In the genomic region with DNA sequence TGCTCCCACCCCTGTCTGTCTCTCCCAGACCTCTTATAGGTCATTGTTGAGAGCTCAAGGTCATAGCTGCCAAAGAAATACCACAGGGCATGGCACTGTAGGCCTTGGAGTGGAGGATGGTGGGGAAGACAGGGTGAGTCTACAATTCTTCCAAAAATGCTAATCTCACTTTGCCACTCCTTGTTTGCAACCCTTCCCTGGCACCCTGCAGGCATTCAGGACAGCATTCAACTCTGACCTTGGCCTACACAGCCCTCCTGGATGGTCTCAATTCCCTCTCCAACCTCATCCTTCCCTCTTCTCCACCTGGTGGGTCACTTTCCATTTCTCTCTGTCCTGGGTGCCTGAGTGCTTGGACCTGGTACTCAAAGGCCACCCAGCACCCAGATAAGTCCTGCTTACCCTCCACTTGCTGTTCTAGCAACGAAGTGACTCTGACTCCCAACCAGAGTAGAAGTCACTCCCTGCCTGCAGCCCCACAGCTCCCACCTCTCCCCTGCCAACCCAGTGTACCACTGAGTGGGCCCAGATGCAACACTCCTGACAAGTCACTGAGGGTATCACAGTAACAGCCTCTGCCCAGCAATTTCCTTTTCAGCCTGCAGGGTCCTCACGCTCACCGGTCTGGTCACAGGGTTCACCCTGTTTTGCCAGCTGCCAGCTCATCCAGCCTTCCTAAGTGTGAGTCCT, we compare ENCODE assay signal across 29 cellular contexts. TPM values are rescaled to one million over a fixed set of nuclear protein-coding genes. Genes with fewer than 3 reads are reported as not detected.
DNase-seq lines count a peak whose midpoint lies in the region; ATAC-seq, FAIRE-seq and TF ChIP-seq lines count a peak whose summit lies in the region.
"Had no signal": no experiment of that assay in that cellular context is flagged by ENCODE, and none has a peak within 500 bp of the region (broad histone marks: within the 10 kb centered on the region; RNA-seq: fewer than 3 reads in every experiment).

No MANE protein-coding gene starts in this region.

- H3K27ac ChIP-seq in astrocyte (ENCODE audit: low read depth, low read length): no peak overlapping the region
- no peak overlapping the region for H3K27ac ChIP-seq in mesenchymal stem cell (ENCODE audit: low read length, poor library complexity, severe bottlenecking)
- H3K27ac ChIP-seq in upper lobe of left lung: peak overlapping the region; percentile 71 to 80 (median 78)
- H3K27ac ChIP-seq: HL-60, tibial nerve had no signal

- H4K20me1 ChIP-seq in astrocyte (ENCODE audit: insufficient read depth, low read length): no peaks in the 10 kb centered on the region

- H4K91ac ChIP-seq in mesenchymal stem cell (ENCODE audit: low read length): peak overlapping the region; percentile 72

- no peak for DNase-seq in HFFc6
- DNase-seq in astrocyte (ENCODE audit: low read depth): no peak
- DNase-seq in mesenchymal stem cell: no peak
- no peak for DNase-seq in upper lobe of left lung
- no peak for DNase-seq in RPMI8226
- no peak for DNase-seq in iPS-NIHi7 (ENCODE audit: extremely low spot score)
- DNase-seq in glomerular visceral epithelial cell (ENCODE audit: extremely low spot score): no peak
- DNase-seq: activated CD4-positive, alpha-beta T cell treated with anti-CD3 and anti-CD28 coated beads, Interleukin-2, amount 10 ng/mL, durations not matched to agents 24 days and 14 days; activated naive CD8-positive, alpha-beta T cell treated with anti-CD3 and anti-CD28 coated beads, Interleukin-2, amount 50 U/mL, for 24 hours; CD8-positive, alpha-beta T cell; DMS79 treated with DMSO at 0.1 percent for 48 hours; foreskin fibroblast; kidney; mesendoderm; naive thymus-derived CD8-positive, alpha-beta T cell; NCI-H748 treated with DMSO at 0.1 percent for 48 hours; stimulated activated CD4-positive, alpha-beta T cell treated with anti-CD3 and anti-CD28 coated beads, Interleukin-1b, Interleukin-23, amount 100 ng/mL, for 48 hours; stimulated activated naive CD4-positive, alpha-beta T cell; T-cell had no signal

- H2AK5ac ChIP-seq in mesenchymal stem cell (ENCODE audit: low read length, severe bottlenecking): peak overlapping the region; percentile 97

- H3K79me1 ChIP-seq in mesenchymal stem cell (replicated peaks; ENCODE audit: low read length, poor library complexity, severe bottlenecking): no peaks in the 10 kb centered on the region

- H3K9me3 ChIP-seq in astrocyte (ENCODE audit: insufficient read depth, low read depth, low read length): no peaks in the 10 kb centered on the region
- no peaks in the 10 kb centered on the region for H3K9me3 ChIP-seq in mesenchymal stem cell (ENCODE audit: control insufficient read depth, low read length)
- no peaks in the 10 kb centered on the region for H3K9me3 ChIP-seq in upper lobe of left lung
- H3K9me3 ChIP-seq: breast epithelium, tibial nerve had no signal

- no peaks in the 10 kb centered on the region; the same call in 1 of the 2 replicates for H3K36me3 Mint-ChIP-seq in HFFc6 (ENCODE audit: low read depth)
- no peaks in the 10 kb centered on the region for H3K36me3 Mint-ChIP-seq in astrocyte (ENCODE audit: low read depth, unreplicated experiment)
- H3K36me3 Mint-ChIP-seq: CD8-positive, alpha-beta T cell; IgD-negative memory B cell; naive thymus-derived CD8-positive, alpha-beta T cell; T-cell had no signal

- H3K4me2 ChIP-seq in astrocyte (ENCODE audit: low read length) (no peak overlapping the region), mesenchymal stem cell (ENCODE audit: low read length, poor library complexity, severe bottlenecking) (no peak overlapping the region)

- no peak for TF ChIP-seq POLR2A in upper lobe of left lung (IDR thresholded peaks at IDR 0.05)

- H3K9me3 Mint-ChIP-seq in HFFc6 (no peaks in the 10 kb centered on the region), astrocyte (ENCODE audit: unreplicated experiment) (peaks cover 2% of the 10 kb centered on the region)
- H3K9me3 Mint-ChIP-seq: activated CD4-positive, alpha-beta T cell treated with anti-CD3 and anti-CD28 coated beads, Interleukin-2, amount 10 ng/mL, durations not matched to agents 24 days and 14 days; activated naive CD8-positive, alpha-beta T cell treated with anti-CD3 and anti-CD28 coated beads, Interleukin-2, amount 50 U/mL, for 24 hours; activated T-helper 17 cell treated with anti-CD3 and anti-CD28 coated beads, Interleukin-2, amount 50 U/mL, for 72 hours; CD8-positive, alpha-beta T cell; dendritic cell treated with granulocyte-macrophage colony-stimulating factor and Interleukin-4, amounts not matched to agents 40 ng/mL and 50 ng/mL, for 4 days; IgD-negative memory B cell; naive thymus-derived CD8-positive, alpha-beta T cell; T-cell had no signal

- FAIRE-seq in astrocyte (lab: Jason Lieb, UNC): no peak
- FAIRE-seq: endothelial cell of umbilical vein, kidney, TTC549 had no signal

- H3K27ac Mint-ChIP-seq in HFFc6 (no peak overlapping the region), astrocyte (ENCODE audit: unreplicated experiment) (peak overlapping the region; percentile 82)
- H3K27ac Mint-ChIP-seq: activated CD4-positive, alpha-beta T cell treated with anti-CD3 and anti-CD28 coated beads, Interleukin-2, amount 10 ng/mL, durations not matched to agents 24 days and 14 days; activated naive CD8-positive, alpha-beta T cell treated with anti-CD3 and anti-CD28 coated beads, Interleukin-2, amount 50 U/mL, for 24 hours; activated T-helper 17 cell treated with anti-CD3 and anti-CD28 coated beads, Interleukin-2, amount 50 U/mL, for 72 hours; CD8-positive, alpha-beta T cell; dendritic cell treated with granulocyte-macrophage colony-stimulating factor and Interleukin-4, amounts not matched to agents 40 ng/mL and 50 ng/mL, for 4 days; IgD-negative memory B cell; progenitor cell of endocrine pancreas; T-cell had no signal

- peak overlapping the region in 1 of 2 experiments; percentile 38 for H3K14ac ChIP-seq in mesenchymal stem cell (ENCODE audit: low read length in 2 of 2)

- H2BK120ac ChIP-seq in mesenchymal stem cell (ENCODE audit: low read depth, low read length): no peak overlapping the region

- TF ChIP-seq CTCF in HFFc6 (IDR thresholded peaks at IDR 0.05) (peak; percentile 25), astrocyte (IDR thresholded peaks at IDR 0.05; ENCODE audit: insufficient read depth, low read depth, low read length) (no peak), upper lobe of left lung (IDR thresholded peaks at IDR 0.05) (no peak)

- H3K4me1 Mint-ChIP-seq in HFFc6 (ENCODE audit: low read depth): peaks cover 79% of the 10 kb centered on the region
- H3K4me1 Mint-ChIP-seq in astrocyte (ENCODE audit: low read depth, unreplicated experiment): peaks cover 54% of the 10 kb centered on the region
- H3K4me1 Mint-ChIP-seq: activated CD4-positive, alpha-beta T cell treated with anti-CD3 and anti-CD28 coated beads, Interleukin-2, amount 10 ng/mL, durations not matched to agents 24 days and 14 days; activated naive CD8-positive, alpha-beta T cell treated with anti-CD3 and anti-CD28 coated beads, Interleukin-2, amount 50 U/mL, for 24 hours; activated T-helper 17 cell treated with anti-CD3 and anti-CD28 coated beads, Interleukin-2, amount 50 U/mL, for 72 hours; naive thymus-derived CD8-positive, alpha-beta T cell; T-cell had no signal

- H3K23ac ChIP-seq in mesenchymal stem cell (ENCODE audit: low read length in 2 of 2): no peak overlapping the region

- H2BK5ac ChIP-seq in mesenchymal stem cell (ENCODE audit: low read depth, low read length, poor library complexity, severe bottlenecking): no peak overlapping the region

- H3K36me3 ChIP-seq in astrocyte (ENCODE audit: insufficient read depth, low read length) (no peaks in the 10 kb centered on the region), mesenchymal stem cell (ENCODE audit: control insufficient read depth in 1 of 2, insufficient read depth in 2 of 2, low read depth in 1 of 2, low read length in 2 of 2) (no peaks in the 10 kb centered on the region), upper lobe of left lung (no peaks in the 10 kb centered on the region)
- H3K36me3 ChIP-seq: breast epithelium, tibial nerve had no signal

- H2BK15ac ChIP-seq in mesenchymal stem cell (ENCODE audit: low read depth, poor library complexity, severe bottlenecking): peak overlapping the region; percentile 93

- no peaks in the 10 kb centered on the region for H3K27me3 ChIP-seq in astrocyte (ENCODE audit: insufficient read depth, low read length)
- H3K27me3 ChIP-seq in mesenchymal stem cell (ENCODE audit: control insufficient read depth in 1 of 2, insufficient read depth in 1 of 2, low read length in 2 of 2): no peaks in the 10 kb centered on the region
- H3K27me3 ChIP-seq in upper lobe of left lung: no peaks in the 10 kb centered on the region
- H3K27me3 ChIP-seq: breast epithelium, tibial nerve had no signal

- TF ChIP-seq EP300 in upper lobe of left lung (IDR thresholded peaks at IDR 0.05): no peak

- H3K79me2 ChIP-seq in astrocyte (ENCODE audit: insufficient read depth, low read length): no peaks in the 10 kb centered on the region

- H4K8ac ChIP-seq in mesenchymal stem cell (ENCODE audit: low read length): no peak overlapping the region

- 79% methylated on average over 3 of the region's 3 CpGs for WGBS in mesenchymal stem cell
- 75 to 83% methylated on average over 3 of the region's 3 CpGs for WGBS in upper lobe of left lung, 2 donors

- ATAC-seq in upper lobe of left lung (ENCODE audit: low FRiP score in 2 of 2): no peak
- ATAC-seq: activated naive CD8-positive, alpha-beta T cell treated with anti-CD3 and anti-CD28 coated beads, Interleukin-2, amount 50 U/mL, for 24 hours; activated T-helper 17 cell treated with anti-CD3 and anti-CD28 coated beads, Interleukin-2, amount 50 U/mL, for 72 hours; CD8-positive, alpha-beta T cell; naive thymus-derived CD8-positive, alpha-beta T cell had no signal

- H3K18ac ChIP-seq in mesenchymal stem cell (ENCODE audit: low read depth in 1 of 2, low read length in 2 of 2): peak overlapping the region in 1 of 2 experiments; percentile 38

- H3K4me3 ChIP-seq in astrocyte (ENCODE audit: insufficient read depth, low read depth, low read length) (no peak overlapping the region), mesenchymal stem cell (ENCODE audit: insufficient read depth in 1 of 2, low read depth in 1 of 2, low read length in 2 of 2) (no peak overlapping the region), upper lobe of left lung (no peak overlapping the region)
- H3K4me3 ChIP-seq: breast epithelium, tibial nerve had no signal

- no peak overlapping the region for H2AFZ ChIP-seq in astrocyte (ENCODE audit: low read depth, low read length)
- no peak overlapping the region for H2AFZ ChIP-seq in mesenchymal stem cell (ENCODE audit: low read depth, low read length)

- H3K4me1 ChIP-seq in astrocyte (ENCODE audit: insufficient read depth, low read length): peaks cover 29% of the 10 kb centered on the region
- peaks cover 49% of the 10 kb centered on the region for H3K4me1 ChIP-seq in mesenchymal stem cell (ENCODE audit: control insufficient read depth, insufficient read depth, low read depth, low read length)
- peaks cover 23 to 51% (median 40%) of the 10 kb centered on the region in 4 donors for H3K4me1 ChIP-seq in upper lobe of left lung

- peak overlapping the region in 1 of 2 experiments; percentile 57 for H2BK12ac ChIP-seq in mesenchymal stem cell (ENCODE audit: low read length in 2 of 2)

- no peak overlapping the region for H3K9ac ChIP-seq in astrocyte (ENCODE audit: low read length)
- no peak overlapping the region for H3K9ac ChIP-seq in mesenchymal stem cell (ENCODE audit: low read length)

- H3K4me3 Mint-ChIP-seq in HFFc6 (no peak overlapping the region), astrocyte (ENCODE audit: unreplicated experiment) (no peak overlapping the region)
- H3K4me3 Mint-ChIP-seq: activated CD4-positive, alpha-beta T cell treated with anti-CD3 and anti-CD28 coated beads, Interleukin-2, amount 10 ng/mL, durations not matched to agents 24 days and 14 days; activated naive CD8-positive, alpha-beta T cell treated with anti-CD3 and anti-CD28 coated beads, Interleukin-2, amount 50 U/mL, for 24 hours; activated T-helper 17 cell treated with anti-CD3 and anti-CD28 coated beads, Interleukin-2, amount 50 U/mL, for 72 hours; CD8-positive, alpha-beta T cell; dendritic cell treated with granulocyte-macrophage colony-stimulating factor and Interleukin-4, amounts not matched to agents 40 ng/mL and 50 ng/mL, for 4 days; IgD-negative memory B cell; naive thymus-derived CD8-positive, alpha-beta T cell; T-cell had no signal

- H3K27me3 Mint-ChIP-seq in HFFc6 (ENCODE audit: insufficient read depth) (no peaks in the 10 kb centered on the region; the same call in 1 of the 2 replicates), astrocyte (ENCODE audit: low read depth, unreplicated experiment) (no peaks in the 10 kb centered on the region)
- H3K27me3 Mint-ChIP-seq: activated CD4-positive, alpha-beta T cell treated with anti-CD3 and anti-CD28 coated beads, Interleukin-2, amount 10 ng/mL, durations not matched to agents 24 days and 14 days; activated naive CD8-positive, alpha-beta T cell treated with anti-CD3 and anti-CD28 coated beads, Interleukin-2, amount 50 U/mL, for 24 hours; activated T-helper 17 cell treated with anti-CD3 and anti-CD28 coated beads, Interleukin-2, amount 50 U/mL, for 72 hours; dendritic cell treated with granulocyte-macrophage colony-stimulating factor and Interleukin-4, amounts not matched to agents 40 ng/mL and 50 ng/mL, for 4 days; T-cell had no signal

- peak overlapping the region in 1 of 2 experiments; percentile 24 for H3K4ac ChIP-seq in mesenchymal stem cell (ENCODE audit: low read depth in 1 of 2, low read length in 2 of 2)

RNA-seq across cellular contexts. Expression of gene AMOTL2, which starts 36.6 kb away (rescaled TPM):
- 100 to 1,000 TPM; 244 to 311 (median 274) TPM for total RNA-seq in HFFc6 (2021; fragmentation: NEBNext Ultra II Directional; extraction: Animal tissue kit (Norgen Biotek cat#: 25700))
- total RNA-seq in astrocyte: 150 and 197 TPM in 2 replicates
- 16.1 TPM for polyA plus RNA-seq in mesenchymal stem cell (2013, experiment 1 of 2)
- polyA plus RNA-seq in mesenchymal stem cell (2013, experiment 2 of 2): 15.4 TPM
- 100 to 1,000 TPM in 5 of 6 donors, 10 to 100 TPM in 1; 73.3 to 179 (median 132) TPM for total RNA-seq in upper lobe of left lung
- total RNA-seq: activated CD4-positive, alpha-beta T cell treated with anti-CD3 and anti-CD28 coated beads, Interleukin-2, amount 10 ng/mL, durations not matched to agents 24 days and 14 days; activated T-helper 17 cell treated with anti-CD3 and anti-CD28 coated beads, Interleukin-2, amount 50 U/mL, for 72 hours; CD8-positive, alpha-beta T cell; naive thymus-derived CD8-positive, alpha-beta T cell; OCI-LY7 had no signal
- polyA plus RNA-seq: IgD-negative memory B cell; naive thymus-derived CD8-positive, alpha-beta T cell had no signal

Comparison
In these comparisons a context has a peak if more than half of its experiments do, and no peak if none do; other contexts are left out.
1. H3K27ac ChIP-seq: peak in upper lobe of left lung (4 of 4); none in astrocyte (single experiment) and mesenchymal stem cell (single experiment).